Comparison of ENCODE assay signal across 16 cellular contexts in genomic region chr11:83004855-83005556, GRCh38.
DNase-seq lines count a peak whose midpoint lies in the region; ATAC-seq, FAIRE-seq and TF ChIP-seq lines count a peak whose summit lies in the region.
"Had no signal": no experiment of that assay in that cellular context is flagged by ENCODE, and none has a peak within 500 bp of the region (broad histone marks: within the 10 kb centered on the region; RNA-seq: fewer than 3 reads in every experiment).

No MANE protein-coding gene starts in this region.

- WGBS in K562 (ENCODE audit: insufficient coverage, low coverage, missing lambda C conversion rate) = 55% methylated on average over 2 of the region's 2 CpGs

- no peaks in the 10 kb centered on the region for H3K9me3 ChIP-seq in K562 (replicated peaks; ENCODE audit: control insufficient read depth, insufficient read depth, low read depth, low read length)
- H3K9me3 ChIP-seq: BLaER1, heart left ventricle had no signal

- H3K36me3 ChIP-seq in K562 (ENCODE audit: control insufficient read depth, insufficient read depth, low read length) = no peaks in the 10 kb centered on the region
- H3K36me3 ChIP-seq: BLaER1, heart left ventricle had no signal

- no peak for ATAC-seq in K562
- ATAC-seq in stimulated activated naive CD8-positive, alpha-beta T cell treated with anti-CD3 and anti-CD28 coated beads, Interleukin-15, amount 100 ng/mL, for 72 hours = peak; percentile 87
- ATAC-seq: heart left ventricle, left colon had no signal

- no peak overlapping the region for H3K9ac ChIP-seq in K562 (ENCODE audit: insufficient read depth in 1 of 2, low read depth in 2 of 2, low read length in 2 of 2)
- H3K9ac ChIP-seq: BLaER1 had no signal

- H2AFZ ChIP-seq in K562 (ENCODE audit: low read depth, low read length) = no peak overlapping the region

- H3K4me1 Mint-ChIP-seq in stimulated activated naive CD8-positive, alpha-beta T cell treated with anti-CD3 and anti-CD28 coated beads, Interleukin-15, amount 100 ng/mL, for 72 hours = peaks cover 82% of the 10 kb centered on the region

- POLR2A ChIA-PET in K562 (lab: Yijun Ruan, JAX) = interaction anchor here (0.6 kb wide), 1 partner anchor 63 kb away, joined by 3 read pairs; no protein-coding TSS in a partner anchor

- BruUV-seq in K562 (replicated peaks; lab: Mats Ljungman, UMichigan) = no TSS peak

- CTCF ChIA-PET in K562 (lab: Yijun Ruan, JAX; ENCODE audit: low intra/inter-chr PET ratio) = interaction anchor here (0.7 kb wide), 1 partner anchor 213 kb away, joined by 4 read pairs; no protein-coding TSS in a partner anchor

- no peaks in the 10 kb centered on the region for H4K20me1 ChIP-seq in K562 (replicated peaks; ENCODE audit: control insufficient read depth, insufficient read depth, low read length)
- H4K20me1 ChIP-seq: BLaER1 had no signal

- no peaks in the 10 kb centered on the region for H3K79me2 ChIP-seq in K562 (ENCODE audit: control insufficient read depth, insufficient read depth, low read length)

- H3K4me3 ChIP-seq in K562 = no peak overlapping the region
- H3K4me3 ChIP-seq: BLaER1, heart left ventricle had no signal

- H3K4me2 ChIP-seq in K562 (ENCODE audit: insufficient read depth, low read length) = no peak overlapping the region

- no peak for TF ChIP-seq CTCF in K562 (IDR thresholded peaks at IDR 0.05 in 2 of 3, conservative IDR thresholded peaks at IDR 0.05 in 1 of 3; ENCODE audit: insufficient read depth in 2 of 3, low read depth in 1 of 3, low read length in 3 of 3)

- in situ Hi-C loops in K562 (cut with MboI) = no loop called here

- H3K9me3 Mint-ChIP-seq in stimulated activated naive CD8-positive, alpha-beta T cell treated with anti-CD3 and anti-CD28 coated beads, Interleukin-15, amount 100 ng/mL, for 72 hours = no peaks in the 10 kb centered on the region

- TF ChIP-seq POLR2A in K562 (conservative IDR thresholded peaks at IDR 0.05) = no peak

- intact Hi-C loops in K562 (cut with micrococcal nuclease) = loop anchor here (5.0 kb wide), 2 partner anchors 67 to 98 kb away; partner anchors contain the start of gene RAB30

- H3K27me3 Mint-ChIP-seq in stimulated activated naive CD8-positive, alpha-beta T cell treated with anti-CD3 and anti-CD28 coated beads, Interleukin-15, amount 100 ng/mL, for 72 hours = no peaks in the 10 kb centered on the region

- DNase-seq in stimulated activated CD4-positive, alpha-beta T cell treated with anti-CD3 and anti-CD28 coated beads, Interleukin-15, amount 100 ng/mL, for 24 hours = peak; percentile 42
- no peak for DNase-seq in stimulated activated CD4-positive, alpha-beta T cell treated with anti-CD3 and anti-CD28 coated beads, Interleukin-4, amount 100 ng/mL, for 4 hours
- peak; percentile 50 for DNase-seq in NCI-H1436 (lab: John Stamatoyannopoulos, UW)
- no peak for DNase-seq in K562 (ENCODE audit: extremely low read depth in 1 of 4, low spot score in 3 of 4)
- peak in 1 of 2 donors; percentile 39 for DNase-seq in stimulated activated naive CD8-positive, alpha-beta T cell treated with anti-CD3 and anti-CD28 coated beads, Interleukin-15, amount 100 ng/mL, for 72 hours
- no peak for DNase-seq in NCI-H2081 treated with DMSO at 0.1 percent for 48 hours (lab: John Stamatoyannopoulos, UW)
- no peak for DNase-seq in C1 segment of cervical spinal cord (lab: John Stamatoyannopoulos, UW)
- no peak for DNase-seq in NCI-H345 (lab: John Stamatoyannopoulos, UW)
- DNase-seq: activated CD4-positive, alpha-beta T cell treated with anti-CD3 and anti-CD28 coated beads for 1 hour; DMS53; heart left ventricle; left colon; NCI-H446; posterior cingulate gyrus had no signal

- peak overlapping the region in 1 of 2 donors; percentile 32 for H3K4me3 Mint-ChIP-seq in stimulated activated naive CD8-positive, alpha-beta T cell treated with anti-CD3 and anti-CD28 coated beads, Interleukin-15, amount 100 ng/mL, for 72 hours

- no peak overlapping the region for H3K27ac ChIP-seq in K562 (ENCODE audit: extremely low read depth, low read depth, low read length)
- H3K27ac ChIP-seq: BLaER1, heart left ventricle had no signal

- H3K27me3 ChIP-seq in K562 (ENCODE audit: control insufficient read depth in 2 of 2, insufficient read depth in 2 of 2, low read length in 2 of 2) = no peaks in the 10 kb centered on the region
- H3K27me3 ChIP-seq: BLaER1, heart left ventricle had no signal

- no peak for TF ChIP-seq RAD21 in K562 (CRISPR knock-in tag; conservative IDR thresholded peaks at IDR 0.05 in 1 of 2, IDR thresholded peaks at IDR 0.05 in 1 of 2)

- peak overlapping the region; percentile 56 to 91 for H3K27ac Mint-ChIP-seq in stimulated activated naive CD8-positive, alpha-beta T cell treated with anti-CD3 and anti-CD28 coated beads, Interleukin-15, amount 100 ng/mL, for 72 hours

- H3K9me1 ChIP-seq in K562 (ENCODE audit: control insufficient read depth, insufficient read depth, low read length) = no peaks in the 10 kb centered on the region

- peaks cover 15 to 27% of the 10 kb centered on the region in 2 experiments for H3K4me1 ChIP-seq in K562 (replicated peaks in 1 of 2; ENCODE audit: control insufficient read depth in 2 of 2, insufficient read depth in 2 of 2, low read length in 2 of 2)

- no peak for TF ChIP-seq EP300 in K562 (IDR thresholded peaks at IDR 0.05; ENCODE audit: low read length)

- FAIRE-seq in K562 (lab: Jason Lieb, UNC) = no peak
- FAIRE-seq: colon had no signal

TF ChIP-seq in K562, 482 proteins besides CTCF, POLR2A, EP300 and RAD21 (continues in another document):
- TF ChIP-seq SMARCA4 (IDR thresholded peaks at IDR 0.05) (no peak), ESRRB (CRISPR knock-in tag; IDR thresholded peaks at IDR 0.05; ENCODE audit: borderline replicate concordance) (no peak), KDM1A (IDR thresholded peaks at IDR 0.05) (peak; percentile 63 to 71; a peak in 3 of 4 replicates), ZNF146 (CRISPR knock-in tag; IDR thresholded peaks at IDR 0.05; ENCODE audit: unreplicated experiment) (no peak), THRA (IDR thresholded peaks at IDR 0.05) (no peak), ZKSCAN8 (CRISPR knock-in tag; IDR thresholded peaks at IDR 0.05) (no peak), ZFP36 (IDR thresholded peaks at IDR 0.05; ENCODE audit: low read depth, low read length, partially characterized antibody) (no peak), ZNF354B (CRISPR knock-in tag; IDR thresholded peaks at IDR 0.05) (no peak), SMARCA5 (IDR thresholded peaks at IDR 0.05) (0 out of 2 replicates have a peak, but pooled peaks have one; percentile 28), RCOR1 (IDR thresholded peaks at IDR 0.05; ENCODE audit: borderline replicate concordance in 1 of 2, low read depth in 2 of 2, low read length in 2 of 2) (0 out of 4 replicates have a peak, but pooled peaks of 1 of the 2 experiments have one; percentile 29), BRF1 (IDR thresholded peaks at IDR 0.05; ENCODE audit: borderline replicate concordance, extremely low read depth, insufficient read length) (no peak), PTBP1 (IDR thresholded peaks at IDR 0.05; ENCODE audit: low read depth, low read length) (no peak), CBFA2T2 (conservative IDR thresholded peaks at IDR 0.05) (no peak), ETS2 (tag; IDR thresholded peaks at IDR 0.05; ENCODE audit: borderline replicate concordance, poor library complexity, severe bottlenecking) (no peak), ADNP (tag; IDR thresholded peaks at IDR 0.05) (peak; percentile 83), SRSF3 (IDR thresholded peaks at IDR 0.05; ENCODE audit: insufficient read depth, low read length) (no peak), TCFL5 (CRISPR knock-in tag; conservative IDR thresholded peaks at IDR 0.05) (no peak), CHCHD3 (CRISPR knock-in tag; IDR thresholded peaks at IDR 0.05) (no peak), ERF (CRISPR knock-in tag; IDR thresholded peaks at IDR 0.05) (no peak), POLR2H (tag; IDR thresholded peaks at IDR 0.05; ENCODE audit: low read depth) (no peak)
- TF ChIP-seq, protein P1, sequence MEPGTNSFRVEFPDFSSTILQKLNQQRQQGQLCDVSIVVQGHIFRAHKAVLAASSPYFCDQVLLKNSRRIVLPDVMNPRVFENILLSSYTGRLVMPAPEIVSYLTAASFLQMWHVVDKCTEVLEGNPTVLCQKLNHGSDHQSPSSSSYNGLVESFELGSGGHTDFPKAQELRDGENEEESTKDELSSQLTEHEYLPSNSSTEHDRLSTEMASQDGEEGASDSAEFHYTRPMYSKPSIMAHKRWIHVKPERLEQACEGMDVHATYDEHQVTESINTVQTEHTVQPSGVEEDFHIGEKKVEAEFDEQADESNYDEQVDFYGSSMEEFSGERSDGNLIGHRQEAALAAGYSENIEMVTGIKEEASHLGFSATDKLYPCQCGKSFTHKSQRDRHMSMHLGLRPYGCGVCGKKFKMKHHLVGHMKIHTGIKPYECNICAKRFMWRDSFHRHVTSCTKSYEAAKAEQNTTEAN (CRISPR knock-in tag; IDR thresholded peaks at IDR 0.05) = no peak
- TF ChIP-seq, protein P2, sequence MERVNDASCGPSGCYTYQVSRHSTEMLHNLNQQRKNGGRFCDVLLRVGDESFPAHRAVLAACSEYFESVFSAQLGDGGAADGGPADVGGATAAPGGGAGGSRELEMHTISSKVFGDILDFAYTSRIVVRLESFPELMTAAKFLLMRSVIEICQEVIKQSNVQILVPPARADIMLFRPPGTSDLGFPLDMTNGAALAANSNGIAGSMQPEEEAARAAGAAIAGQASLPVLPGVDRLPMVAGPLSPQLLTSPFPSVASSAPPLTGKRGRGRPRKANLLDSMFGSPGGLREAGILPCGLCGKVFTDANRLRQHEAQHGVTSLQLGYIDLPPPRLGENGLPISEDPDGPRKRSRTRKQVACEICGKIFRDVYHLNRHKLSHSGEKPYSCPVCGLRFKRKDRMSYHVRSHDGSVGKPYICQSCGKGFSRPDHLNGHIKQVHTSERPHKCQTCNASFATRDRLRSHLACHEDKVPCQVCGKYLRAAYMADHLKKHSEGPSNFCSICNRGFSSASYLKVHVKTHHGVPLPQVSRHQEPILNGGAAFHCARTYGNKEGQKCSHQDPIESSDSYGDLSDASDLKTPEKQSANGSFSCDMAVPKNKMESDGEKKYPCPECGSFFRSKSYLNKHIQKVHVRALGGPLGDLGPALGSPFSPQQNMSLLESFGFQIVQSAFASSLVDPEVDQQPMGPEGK (CRISPR knock-in tag; IDR thresholded peaks at IDR 0.05; ENCODE audit: borderline replicate concordance) = no peak

Comparison
In these comparisons a context has a peak if more than half of its experiments do, and no peak if none do; other contexts are left out.
1. DNase-seq: peak in stimulated activated CD4-positive, alpha-beta T cell treated with anti-CD3 and anti-CD28 coated beads, Interleukin-15, amount 100 ng/mL, for 24 hours (single experiment) and NCI-H1436 (single experiment); none in stimulated activated CD4-positive, alpha-beta T cell treated with anti-CD3 and anti-CD28 coated beads, Interleukin-4, amount 100 ng/mL, for 4 hours (0 of 2), K562 (0 of 4), NCI-H2081 treated with DMSO at 0.1 percent for 48 hours (single experiment), C1 segment of cervical spinal cord (0 of 14) and NCI-H345 (single experiment).